In genomic region chr5:19745247-19745646, GRCh38 we compare ENCODE assay signal across 15 cellular contexts.
"Had no signal": no experiment of that assay in that cellular context is flagged by ENCODE, and none has a peak within 500 bp of the region (broad histone marks: within the 10 kb centered on the region; RNA-seq: fewer than 3 reads in every experiment).

No MANE protein-coding gene starts in this region.

- H3K4me1 ChIP-seq: esophagus muscularis mucosa, gastrocnemius medialis had no signal

- H3K27ac ChIP-seq: epithelial cell of prostate, esophagus muscularis mucosa, gastrocnemius medialis, ovary had no signal

- H3K9me3 ChIP-seq: esophagus muscularis mucosa, gastrocnemius medialis, mucosa of descending colon, ovary had no signal

- H3K4me1 Mint-ChIP-seq: naive thymus-derived CD8-positive, alpha-beta T cell had no signal

- H3K27me3 Mint-ChIP-seq: effector memory CD8-positive, alpha-beta T cell; naive thymus-derived CD8-positive, alpha-beta T cell had no signal

- H3K27ac Mint-ChIP-seq: effector memory CD8-positive, alpha-beta T cell; naive thymus-derived CD8-positive, alpha-beta T cell had no signal

- H3K36me3 ChIP-seq: esophagus muscularis mucosa, gastrocnemius medialis, ovary had no signal

- DNase-seq: effector memory CD8-positive, alpha-beta T cell; gastrocnemius medialis; glutamatergic neuron; kidney glomerular epithelial cell; mucosa of descending colon; nucleus accumbens; ovary; right cardiac atrium; small intestine; stimulated activated CD4-positive, alpha-beta T cell treated with anti-CD3 and anti-CD28 coated beads, Interleukin-12 subunit alpha, Interleukin-12 subunit beta, amount 100 ng/mL, for 4 hours; stimulated activated naive CD4-positive, alpha-beta T cell treated with Interleukin-2 at 50 U/mL for 16 hours; trophoblast cell had no signal

- H3K27me3 ChIP-seq: esophagus muscularis mucosa, gastrocnemius medialis, ovary had no signal

- H3K36me3 Mint-ChIP-seq: naive thymus-derived CD8-positive, alpha-beta T cell had no signal

- ATAC-seq: effector memory CD8-positive, alpha-beta T cell; gastrocnemius medialis; mucosa of descending colon; naive thymus-derived CD8-positive, alpha-beta T cell; right cardiac atrium had no signal

- H3K4me3 Mint-ChIP-seq: effector memory CD8-positive, alpha-beta T cell; naive thymus-derived CD8-positive, alpha-beta T cell had no signal

- H3K4me3 ChIP-seq: esophagus muscularis mucosa, gastrocnemius medialis, mucosa of descending colon, ovary had no signal
